In genomic region chr13:98482476-98483444, GRCh38 we compare ENCODE assay signal across 8 cellular contexts.
A peak's percentile ranks its signal among the peaks of the same experiment; 100 is the strongest.
DNase-seq lines count a peak whose midpoint lies in the region; ATAC-seq and TF ChIP-seq lines count a peak whose summit lies in the region.

No MANE protein-coding gene starts in this region.

- ATAC-seq in HG03432 (IDR thresholded peaks at IDR 0.05; ENCODE audit: unreplicated experiment) (peak; percentile 24), thoracic aorta (ENCODE audit: insufficient number of reproducible peaks, low FRiP score, low read depth) (no peak), GM21423 (IDR thresholded peaks at IDR 0.05; ENCODE audit: unreplicated experiment) (no peak)

- H3K4me1 ChIP-seq in BE2C (peaks cover 53% of the 10 kb centered on the region), thoracic aorta (ENCODE audit: control insufficient read depth in 1 of 2, low read depth in 2 of 2) (peaks cover 25 to 38% of the 10 kb centered on the region in 2 donors)

- in situ Hi-C loops in brain microvascular endothelial cell (cut with HindIII; ENCODE audit: low pct_ligation_motif_present, low sequenced_read_pairs), result no loop called here

- H3K27me3 ChIP-seq in BE2C (no peaks in the 10 kb centered on the region), brain microvascular endothelial cell (replicated peaks) (no peaks in the 10 kb centered on the region), thoracic aorta (replicated peaks; ENCODE audit: insufficient read depth) (no peaks in the 10 kb centered on the region)

- H3K9me3 ChIP-seq in BE2C (no peaks in the 10 kb centered on the region), thoracic aorta (no peaks in the 10 kb centered on the region)

- H3K27ac ChIP-seq in brain microvascular endothelial cell (peak overlapping the region; percentile 97), thoracic aorta (peak overlapping the region in 1 of 2 donors; percentile 25)

- TF ChIP-seq CTCF in BE2C (IDR thresholded peaks at IDR 0.05; ENCODE audit: low read depth, low read length) (peak; percentile 39), brain microvascular endothelial cell (IDR thresholded peaks at IDR 0.05; ENCODE audit: low read depth, low read length, missing control alignments) (peak; percentile 47), thoracic aorta (IDR thresholded peaks at IDR 0.05) (no peak)

- DNase-seq in BE2C (no peak), brain microvascular endothelial cell (peak; percentile 85), left kidney (ENCODE audit: low read depth, low spot score) (peak; percentile 56), thoracic aorta (ENCODE audit: low spot score) (no peak), NCI-H2171 (lab: John Stamatoyannopoulos, UW) (no peak), NCI-H774 (lab: John Stamatoyannopoulos, UW) (no peak)

- H3K36me3 ChIP-seq in BE2C, result no peaks in the 10 kb centered on the region
- H3K36me3 ChIP-seq in brain microvascular endothelial cell (replicated peaks), result no peaks in the 10 kb centered on the region
- no peaks in the 10 kb centered on the region for H3K36me3 ChIP-seq in thoracic aorta

- H3K4me3 ChIP-seq in BE2C (ENCODE audit: low read depth, low read length) (no peak overlapping the region), brain microvascular endothelial cell (ENCODE audit: low read depth, low read length) (no peak overlapping the region), thoracic aorta (peak overlapping the region; percentile 25)

Comparison
In these comparisons a context has a peak if more than half of its experiments do, and no peak if none do; other contexts are left out.
1. DNase-seq: peak in brain microvascular endothelial cell (single experiment) and left kidney (single experiment); none in BE2C (single experiment), thoracic aorta (single experiment), NCI-H2171 (single experiment) and NCI-H774 (single experiment).